1 cellular context compared by ENCODE assay signal in genomic region chr11:116835042-116835772, GRCh38.
TF ChIP-seq lines count a peak whose summit lies in the region.

No MANE protein-coding gene starts in this region.

TF ChIP-seq in A549, 52 proteins besides CTCF, POLR2A, EP300 and RAD21:
- TF ChIP-seq BCL3 (IDR thresholded peaks at IDR 0.05), result no peak
- no peak for TF ChIP-seq NFE2L2 (conservative IDR thresholded peaks at IDR 0.05; ENCODE audit: low read length)
- no peak for TF ChIP-seq ZSCAN20 (CRISPR knock-in tag; IDR thresholded peaks at IDR 0.05)
- TF ChIP-seq ZC3H11A (IDR thresholded peaks at IDR 0.05), result no peak
